Comparison of ENCODE assay signal across 19 cellular contexts in genomic region chr14:45728448-45729225, GRCh38.
DNase-seq lines count a peak whose midpoint lies in the region; ATAC-seq, FAIRE-seq and TF ChIP-seq lines count a peak whose summit lies in the region.
"Had no signal": no experiment of that assay in that cellular context is flagged by ENCODE, and none has a peak within 500 bp of the region (broad histone marks: within the 10 kb centered on the region; RNA-seq: fewer than 3 reads in every experiment).

No MANE protein-coding gene starts in this region.

- CTCF ChIA-PET in GM12878 (lab: Yijun Ruan, JAX) = interaction anchor here (1.1 to 2.5 kb wide), 2 partner anchors 16 to 80 kb away, joined by 3 to 8 read pairs; no protein-coding TSS in a partner anchor

- ATAC-seq in GM12878 = peak; percentile 66
- ATAC-seq: CD8-positive, alpha-beta T cell had no signal

- TF ChIP-seq POLR2A in GM12878 (IDR thresholded peaks at IDR 0.05; ENCODE audit: low read depth, low read length) = no peak

- H2AFZ ChIP-seq in GM12878 (ENCODE audit: control insufficient read depth, low read depth, low read length) = no peak overlapping the region

- in situ Hi-C loops in GM12878 (cut with MboI) = no loop called here

- TF ChIP-seq EP300 in GM12878 (IDR thresholded peaks at IDR 0.05; ENCODE audit: borderline replicate concordance in 1 of 2, control insufficient read depth in 1 of 2, low read depth in 2 of 2, low read length in 2 of 2) = no peak

- H3K36me3 Mint-ChIP-seq in nephron progenitor cell (ENCODE audit: low read depth) (no peaks in the 10 kb centered on the region), chondrocyte (ENCODE audit: low read depth) (no peaks in the 10 kb centered on the region)
- H3K36me3 Mint-ChIP-seq: CD14-positive monocyte; CD8-positive, alpha-beta T cell had no signal

- peaks cover 17% of the 10 kb centered on the region for H3K9me3 Mint-ChIP-seq in nephron progenitor cell
- no peaks in the 10 kb centered on the region for H3K9me3 Mint-ChIP-seq in chondrocyte (ENCODE audit: low read depth)

- H3K4me3 Mint-ChIP-seq in nephron progenitor cell = no peak overlapping the region
- H3K4me3 Mint-ChIP-seq in chondrocyte (ENCODE audit: unreplicated experiment) = no peak overlapping the region
- H3K4me3 Mint-ChIP-seq: CD14-positive monocyte; CD8-positive, alpha-beta T cell; H9 had no signal

- TF ChIP-seq RAD21 in GM12878 (IDR thresholded peaks at IDR 0.05; ENCODE audit: insufficient read depth, low read depth, low read length) = no peak

- RAD21 ChIA-PET in GM12878 (lab: Charles Lee; ENCODE audit: unreplicated experiment) = interaction anchor here (1.1 to 2.5 kb wide), 8 partner anchors 15 to 139 kb away, joined by 3 to 20 read pairs (median 6); no protein-coding TSS in a partner anchor

- SMC1A ChIA-PET in GM12878 (lab: Charles Lee; ENCODE audit: uncharacterized antibody, unreplicated experiment) = interaction anchor here (0.8 to 3.2 kb wide), 10 partner anchors 11 to 279 kb away, joined by 3 to 25 read pairs (median 6); no protein-coding TSS in a partner anchor

- no peaks in the 10 kb centered on the region for H3K79me2 ChIP-seq in GM12878 (ENCODE audit: control insufficient read depth, insufficient read depth, low read length)

- peak overlapping the region; percentile 18 for H3K27ac Mint-ChIP-seq in nephron progenitor cell
- H3K27ac Mint-ChIP-seq in chondrocyte (ENCODE audit: unreplicated experiment) = no peak overlapping the region
- H3K27ac Mint-ChIP-seq: CD14-positive monocyte; CD8-positive, alpha-beta T cell; H9 had no signal

- no peak overlapping the region for H3K4me3 ChIP-seq in GM12878

- BruUV-seq in GM12878 (replicated peaks; lab: Mats Ljungman, UMichigan) = no TSS peak

- no peak for FAIRE-seq in GM12878 (lab: Jason Lieb, UNC)
- FAIRE-seq: A204.1, D721Med, GM19239 had no signal

- 27% methylated on average over 3 of the region's 3 CpGs for WGBS in GM12878 (ENCODE audit: insufficient coverage, insufficient replicate concordance, low lambda C conversion rate, missing lambda C conversion rate)

- TF ChIP-seq CTCF in GM12878 (IDR thresholded peaks at IDR 0.05 in 2 of 3, conservative IDR thresholded peaks at IDR 0.05 in 1 of 3; ENCODE audit: control insufficient read depth in 2 of 3, extremely low read depth in 1 of 3, insufficient read depth in 1 of 3, low read depth in 3 of 3, low read length in 3 of 3) (no peak), nephron progenitor cell (IDR thresholded peaks at IDR 0.05) (no peak), chondrocyte (IDR thresholded peaks at IDR 0.05) (no peak)

- H3K4me1 ChIP-seq in GM12878 (ENCODE audit: control insufficient read depth, insufficient read depth, low read length) = no peaks in the 10 kb centered on the region
- H3K4me1 ChIP-seq: BE2C had no signal

- H3K4me2 ChIP-seq in GM12878 (ENCODE audit: control insufficient read depth, insufficient read depth) = no peak overlapping the region

- intact Hi-C loops in GM12878 (cut with micrococcal nuclease; ENCODE audit: unreplicated experiment) (no loop called here), posterior vena cava (cut with DNase I) (no loop called here)

- H3K9ac ChIP-seq in GM12878 (ENCODE audit: control insufficient read depth, insufficient read depth, low read length) = no peak overlapping the region

- no peaks in the 10 kb centered on the region for H3K27me3 ChIP-seq in GM12878 (replicated peaks in 1 of 2; ENCODE audit: control insufficient read depth in 2 of 2, insufficient read depth in 2 of 2, low read length in 1 of 2)

- H4K20me1 ChIP-seq in GM12878 (ENCODE audit: control insufficient read depth, insufficient read depth) = no peaks in the 10 kb centered on the region

- POLR2A ChIA-PET in GM12878 (lab: Charles Lee) = interaction anchor here (0.6 to 1.4 kb wide), 3 partner anchors 13 to 78 kb away, joined by 3 read pairs; no protein-coding TSS in a partner anchor

- H3K27ac ChIP-seq in GM12878 (ENCODE audit: control insufficient read depth, insufficient read depth) = no peak overlapping the region

- DNase-seq in GM12878 (ENCODE audit: low read depth, low spot score) (no peak), kidney glomerular epithelial cell (lab: John Stamatoyannopoulos, UW) (peak; percentile 55), nephron progenitor cell (no peak), NCI-H187 treated with DMSO at 0.1 percent for 48 hours (lab: John Stamatoyannopoulos, UW) (no peak), posterior vena cava (ENCODE audit: low spot score) (no peak), SW 1271 (lab: John Stamatoyannopoulos, UW) (no peak), chondrocyte (ENCODE audit: low spot score) (no peak)
- DNase-seq: BE2C; CD8-positive, alpha-beta T cell; COR-L47; DMS153; DND-41; GDM1; GOT3; H9 had no signal

- H3K36me3 ChIP-seq in GM12878 (ENCODE audit: control insufficient read depth in 2 of 2, insufficient read depth in 2 of 2, low read length in 1 of 2) = no peaks in the 10 kb centered on the region
- H3K36me3 ChIP-seq: BE2C had no signal

- no peaks in the 10 kb centered on the region; the same call in 2 of the 3 replicates for H3K9me3 ChIP-seq in GM12878 (replicated peaks; ENCODE audit: control insufficient read depth, insufficient read depth, low read length)
- H3K9me3 ChIP-seq: BE2C had no signal

- H3K27me3 Mint-ChIP-seq in nephron progenitor cell (ENCODE audit: low read depth, poor library complexity) (no peaks in the 10 kb centered on the region), chondrocyte (ENCODE audit: low read depth) (peaks cover 34% of the 10 kb centered on the region)

- peaks cover 24% of the 10 kb centered on the region for H3K4me1 Mint-ChIP-seq in nephron progenitor cell
- no peaks in the 10 kb centered on the region for H3K4me1 Mint-ChIP-seq in chondrocyte (ENCODE audit: low read depth)
- H3K4me1 Mint-ChIP-seq: CD14-positive monocyte, H9 had no signal

TF ChIP-seq in GM12878, 131 proteins besides CTCF, POLR2A, EP300 and RAD21 (continues in another document):
- TF ChIP-seq IKZF1 (conservative IDR thresholded peaks at IDR 0.05) (peak; percentile 67), PRDM15 (CRISPR knock-in tag; IDR thresholded peaks at IDR 0.05) (no peak), ZNF207 (IDR thresholded peaks at IDR 0.05; ENCODE audit: borderline replicate concordance) (no peak), IRF5 (IDR thresholded peaks at IDR 0.05; ENCODE audit: borderline replicate concordance) (no peak), HSF1 (IDR thresholded peaks at IDR 0.05; ENCODE audit: low read depth, low read length) (no peak), JUND (IDR thresholded peaks at IDR 0.05; ENCODE audit: low read depth, low read length) (no peak), CREM (IDR thresholded peaks at IDR 0.05; ENCODE audit: low read depth) (no peak), SP1 (IDR thresholded peaks at IDR 0.05; ENCODE audit: low read depth, low read length) (no peak), MEF2B (IDR thresholded peaks at IDR 0.05; ENCODE audit: partially characterized antibody, poor library complexity, severe bottlenecking) (no peak), ZNF384 (IDR thresholded peaks at IDR 0.05; ENCODE audit: borderline replicate concordance, low read depth, low read length) (no peak), MYC (IDR thresholded peaks at IDR 0.05; ENCODE audit: insufficient read depth, insufficient read length, insufficient replicate concordance, low read length, severe bottlenecking) (no peak)
